ENCODE assay signal across 11 cellular contexts in the genomic region with DNA sequence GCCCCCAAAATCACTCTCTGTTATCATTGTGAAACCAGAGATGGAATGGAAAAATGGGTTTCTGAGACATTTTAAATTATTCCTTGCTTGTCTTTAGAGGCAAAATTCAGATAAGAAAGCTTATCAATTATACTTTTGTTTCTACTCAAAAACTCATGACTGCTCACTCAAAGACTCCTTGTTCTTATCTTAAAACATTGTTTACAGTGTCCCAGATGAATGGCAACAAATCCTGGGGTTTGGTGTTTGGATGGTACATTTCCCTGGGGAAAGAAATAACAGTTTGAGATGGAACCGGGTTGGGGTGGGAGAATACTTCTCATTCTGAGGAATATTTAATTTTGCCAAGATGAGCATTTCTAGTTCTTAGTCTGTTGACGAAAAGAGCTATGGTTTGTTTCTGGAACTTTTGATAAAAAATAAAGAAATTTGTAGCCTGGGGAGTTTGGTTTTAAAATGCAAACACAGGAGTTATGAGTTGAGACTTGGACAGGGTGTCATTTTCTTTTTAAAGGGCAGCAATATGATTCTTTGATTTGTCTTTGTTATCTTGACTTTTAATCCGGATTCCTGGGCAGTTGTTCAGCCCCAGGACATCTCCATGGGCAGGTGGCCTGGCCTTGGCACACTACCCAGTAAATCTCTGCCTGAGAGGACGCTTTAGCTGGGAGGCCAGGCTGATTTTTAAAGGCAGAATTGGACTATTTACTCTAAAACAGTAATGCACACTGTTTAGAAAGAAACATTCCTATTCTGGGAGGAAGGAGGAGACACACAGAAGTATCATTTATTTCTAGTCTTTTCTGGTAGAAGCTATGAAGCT. TPM values are rescaled to one million over a fixed set of nuclear protein-coding genes. Genes with fewer than 3 reads are reported as not detected.
DNase-seq lines count a peak whose midpoint lies in the region; ATAC-seq, FAIRE-seq and TF ChIP-seq lines count a peak whose summit lies in the region.
"Had no signal": no experiment of that assay in that cellular context is flagged by ENCODE, and none has a peak within 500 bp of the region (broad histone marks: within the 10 kb centered on the region; RNA-seq: fewer than 3 reads in every experiment).

No MANE protein-coding gene starts in this region.

- TF ChIP-seq CTCF in esophagus squamous epithelium (IDR thresholded peaks at IDR 0.05) (no peak), prostate gland (IDR thresholded peaks at IDR 0.05) (no peak)

- POLR2A ChIA-PET in activated CD4-positive, alpha-beta memory T cell treated with anti-CD3 and anti-CD28 coated beads, Interleukin-2, amount 10 ng/mL, durations not matched to agents 7 days and 5 days (lab: Charles Lee), result interaction anchor here (1.0 to 5.3 kb wide), 2 partner anchors 13 to 323 kb away, joined by 3 to 30 read pairs; no protein-coding TSS in a partner anchor

- CTCF ChIA-PET in activated CD4-positive, alpha-beta memory T cell treated with anti-CD3 and anti-CD28 coated beads, Interleukin-2, amount 10 ng/mL, durations not matched to agents 7 days and 5 days (lab: Charles Lee), result interaction anchor here (0.6 to 4.1 kb wide), 5 partner anchors 12 to 429 kb away, joined by 3 to 18 read pairs (median 4); no protein-coding TSS in a partner anchor

- no peak overlapping the region for H3K4me3 ChIP-seq in SJSA1
- no peak overlapping the region for H3K4me3 ChIP-seq in esophagus squamous epithelium
- no peak overlapping the region for H3K4me3 ChIP-seq in prostate gland

- H3K27me3 Mint-ChIP-seq in activated CD4-positive, alpha-beta memory T cell treated with anti-CD3 and anti-CD28 coated beads, Interleukin-2, amount 10 ng/mL, durations not matched to agents 7 days and 5 days, result no peaks in the 10 kb centered on the region
- H3K27me3 Mint-ChIP-seq: activated naive CD8-positive, alpha-beta T cell had no signal

- intact Hi-C loops in esophagus squamous epithelium (cut with DNase I) (loop anchor here (5.0 kb wide), 1 partner anchor 178 kb away; no protein-coding TSS in a partner anchor), prostate gland (cut with DNase I) (loop anchor here (5.0 to 10.0 kb wide), 2 partner anchors 163 to 611 kb away; partner anchors contain the start of gene ANKRD28)

- no peak for FAIRE-seq in frontal cortex (lab: Jason Lieb, UNC)

- H3K27me3 ChIP-seq in SJSA1 (replicated peaks) (no peaks in the 10 kb centered on the region), esophagus squamous epithelium (no peaks in the 10 kb centered on the region), prostate gland (replicated peaks; ENCODE audit: insufficient read depth) (no peaks in the 10 kb centered on the region)

- peaks cover 14% of the 10 kb centered on the region; the same call in 1 of the 2 replicates for H3K36me3 ChIP-seq in SJSA1
- H3K36me3 ChIP-seq in esophagus squamous epithelium, result no peaks in the 10 kb centered on the region
- H3K36me3 ChIP-seq in prostate gland, result no peaks in the 10 kb centered on the region

- H3K36me3 Mint-ChIP-seq in activated CD4-positive, alpha-beta memory T cell treated with anti-CD3 and anti-CD28 coated beads, Interleukin-2, amount 10 ng/mL, durations not matched to agents 7 days and 5 days (ENCODE audit: low read depth), result no peaks in the 10 kb centered on the region

- H3K9me3 ChIP-seq in SJSA1 (replicated peaks) (no peaks in the 10 kb centered on the region; the same call in 1 of the 2 replicates), esophagus squamous epithelium (no peaks in the 10 kb centered on the region), prostate gland (no peaks in the 10 kb centered on the region)

- H3K4me1 ChIP-seq in SJSA1 (replicated peaks), result peaks cover 81% of the 10 kb centered on the region
- peaks cover 20 to 54% (median 38%) of the 10 kb centered on the region in 3 donors for H3K4me1 ChIP-seq in esophagus squamous epithelium
- H3K4me1 ChIP-seq in prostate gland (replicated peaks), result peaks cover 14% of the 10 kb centered on the region

- WGBS in esophagus squamous epithelium, 2 donors, result 36 to 44% methylated on average over 4 of the region's 4 CpGs
- 8% methylated on average over 4 of the region's 4 CpGs for WGBS in prostate gland

- H3K9me3 Mint-ChIP-seq in activated CD4-positive, alpha-beta memory T cell treated with anti-CD3 and anti-CD28 coated beads, Interleukin-2, amount 10 ng/mL, durations not matched to agents 7 days and 5 days, result no peaks in the 10 kb centered on the region

- DNase-seq in Daoy (ENCODE audit: low read depth) (peak; percentile 43), SJSA1 (ENCODE audit: low read depth in 1 of 2, low spot score in 2 of 2) (no peak), esophagus squamous epithelium (lab: John Stamatoyannopoulos, UW) (no peak), prostate gland (ENCODE audit: low spot score) (peak; percentile 56), frontal cortex (ENCODE audit: low spot score in 2 of 2) (no peak)
- DNase-seq in activated CD4-positive, alpha-beta memory T cell treated with anti-CD3 and anti-CD28 coated beads, Interleukin-2, amount 10 ng/mL, durations not matched to agents 7 days and 5 days, result no peak
- DNase-seq in activated naive CD4-positive, alpha-beta T cell treated with Interleukin-2 at 50 U/mL for 16 hours, result no peak
- DNase-seq: NCI-H2227 treated with DMSO at 0.1 percent for 48 hours; stimulated activated naive CD4-positive, alpha-beta T cell had no signal

- ATAC-seq in HG03095 (IDR thresholded peaks at IDR 0.05; ENCODE audit: unreplicated experiment), result no peak

- peaks cover 65% of the 10 kb centered on the region for H3K4me1 Mint-ChIP-seq in activated CD4-positive, alpha-beta memory T cell treated with anti-CD3 and anti-CD28 coated beads, Interleukin-2, amount 10 ng/mL, durations not matched to agents 7 days and 5 days

- H3K27ac Mint-ChIP-seq in activated CD4-positive, alpha-beta memory T cell treated with anti-CD3 and anti-CD28 coated beads, Interleukin-2, amount 10 ng/mL, durations not matched to agents 7 days and 5 days, result no peak overlapping the region
- H3K27ac Mint-ChIP-seq: activated naive CD8-positive, alpha-beta T cell had no signal

- TF ChIP-seq POLR2A in esophagus squamous epithelium (IDR thresholded peaks at IDR 0.05), result no peak
- no peak for TF ChIP-seq POLR2A in prostate gland (IDR thresholded peaks at IDR 0.05)

- no peak overlapping the region for H3K4me3 Mint-ChIP-seq in activated CD4-positive, alpha-beta memory T cell treated with anti-CD3 and anti-CD28 coated beads, Interleukin-2, amount 10 ng/mL, durations not matched to agents 7 days and 5 days
- H3K4me3 Mint-ChIP-seq: activated naive CD8-positive, alpha-beta T cell had no signal

- H3K27ac ChIP-seq in SJSA1 (peak overlapping the region; percentile 98), esophagus squamous epithelium (peak overlapping the region in 3 of 4 donors; percentile 55 to 73 (median 72)), prostate gland (peak overlapping the region; percentile 35 to 72)

RNA-seq across cellular contexts. Expression of gene BTD, which starts 32.4 kb away (rescaled TPM):
- total RNA-seq in Daoy (2014; rRNA removed; shearing (Covaris generic)), result 3.7 and 10.6 TPM in 2 replicates
- total RNA-seq in SJSA1 (2014; rRNA removed; shearing (Covaris generic)), result 13.4 and 21.9 TPM in 2 replicates
- total RNA-seq in esophagus squamous epithelium, result 10 to 100 TPM in 3 of 4 donors, 1 to 10 TPM in 1; 7.7 to 16.6 (median 12.3) TPM
- total RNA-seq in prostate gland, result 10 to 100 TPM; 34.4 to 42.7 TPM
- 10 to 100 TPM; 11.7 to 12.7 TPM for total RNA-seq in activated CD4-positive, alpha-beta memory T cell treated with anti-CD3 and anti-CD28 coated beads, Interleukin-2, amount 10 ng/mL, durations not matched to agents 7 days and 5 days
- total RNA-seq in frontal cortex, result 13.9 TPM

RNA-seq across cellular contexts. Expression of gene HACL1, which starts 32.6 kb away (rescaled TPM):
- total RNA-seq in Daoy (2014; rRNA removed; shearing (Covaris generic)), result 26.4 and 34.6 TPM in 2 replicates
- 7.5 and 14.1 TPM in 2 replicates for total RNA-seq in SJSA1 (2014; rRNA removed; shearing (Covaris generic))
- total RNA-seq in esophagus squamous epithelium (10 to 100 TPM in 2 of 4 donors, 1 to 10 TPM in 2; 3.3 to 22.3 (median 9.4) TPM), prostate gland (10 to 100 TPM; 27.9 to 30.6 TPM), frontal cortex (33.4 TPM)
- total RNA-seq in activated CD4-positive, alpha-beta memory T cell treated with anti-CD3 and anti-CD28 coated beads, Interleukin-2, amount 10 ng/mL, durations not matched to agents 7 days and 5 days, result 10 to 100 TPM; 25.8 to 29.1 TPM

Comparison
In these comparisons a context has a peak if more than half of its experiments do, and no peak if none do; other contexts are left out.
1. DNase-seq: peak in Daoy (single experiment) and prostate gland (single experiment); none in SJSA1 (0 of 2), esophagus squamous epithelium (single experiment), activated CD4-positive, alpha-beta memory T cell treated with anti-CD3 and anti-CD28 coated beads, Interleukin-2, amount 10 ng/mL, durations not matched to agents 7 days and 5 days (single experiment), activated naive CD4-positive, alpha-beta T cell treated with Interleukin-2 at 50 U/mL for 16 hours (single experiment) and frontal cortex (0 of 2).
2. Peak in every context shown above with its lines, with median percentiles within 50 percentile points of each other: H3K27ac ChIP-seq.